Comparison of ENCODE assay signal across 3 cellular contexts in the genomic region with DNA sequence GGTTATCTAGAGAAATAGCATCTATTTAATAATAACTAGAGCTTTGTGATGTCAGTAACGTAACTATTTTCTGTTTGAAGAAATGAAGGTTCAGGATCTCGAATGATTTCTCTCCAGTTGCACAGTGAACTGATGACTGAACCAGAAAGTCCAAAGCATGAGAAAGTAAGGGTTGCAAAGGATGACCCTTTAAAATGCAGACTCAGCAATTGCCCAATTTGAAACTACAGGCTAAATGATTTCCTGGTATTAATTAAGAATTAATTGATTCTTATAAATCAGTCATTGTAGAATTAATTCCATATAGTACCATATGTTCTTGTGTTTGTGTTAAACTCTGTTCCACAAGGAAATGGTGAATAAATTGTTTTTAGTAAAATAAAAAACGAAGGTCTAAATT.
TF ChIP-seq lines count a peak whose summit lies in the region.

No MANE protein-coding gene starts in this region.

TF ChIP-seq in HepG2, 621 proteins besides CTCF, POLR2A, EP300 and RAD21:
- TF ChIP-seq MAFF (IDR thresholded peaks at IDR 0.05; ENCODE audit: low read depth, low read length): peak; percentile 96
- TF ChIP-seq MAFK (conservative IDR thresholded peaks at IDR 0.05 in 1 of 2, IDR thresholded peaks at IDR 0.05 in 1 of 2; ENCODE audit: low read length in 2 of 2): peak; percentile 94 to 98
- TF ChIP-seq MBNL3 (CRISPR knock-in tag; conservative IDR thresholded peaks at IDR 0.05): no peak

TF ChIP-seq in K562, 482 proteins besides CTCF, POLR2A, EP300 and RAD21:
- peak; percentile 81 for TF ChIP-seq MAFG (tag; conservative IDR thresholded peaks at IDR 0.05)
- peak; percentile 79 for TF ChIP-seq C11orf30 (IDR thresholded peaks at IDR 0.05; ENCODE audit: low read depth)
- TF ChIP-seq KLF10 (CRISPR knock-in tag; IDR thresholded peaks at IDR 0.05): no peak
- TF ChIP-seq BHLHE40 (IDR thresholded peaks at IDR 0.05; ENCODE audit: low read length): no peak
- peak; percentile 91 for TF ChIP-seq MAFK (IDR thresholded peaks at IDR 0.05; ENCODE audit: low read length)
- TF ChIP-seq MAFF (IDR thresholded peaks at IDR 0.05; ENCODE audit: low read length): peak; percentile 88
- no peak for TF ChIP-seq ZBTB7A (IDR thresholded peaks at IDR 0.05; ENCODE audit: borderline replicate concordance, control insufficient read depth, low read depth, low read length)
- peak; percentile 88 for TF ChIP-seq ZNF316 (IDR thresholded peaks at IDR 0.05)

TF ChIP-seq in H1, 55 proteins besides CTCF, POLR2A, EP300 and RAD21:
- TF ChIP-seq CTBP2 (IDR thresholded peaks at IDR 0.05; ENCODE audit: borderline replicate concordance, insufficient read depth, insufficient read length, low read length) (no peak), FOSL1 (IDR thresholded peaks at IDR 0.05; ENCODE audit: insufficient read depth, low read depth, low read length) (no peak), KDM1A (IDR thresholded peaks at IDR 0.05; ENCODE audit: borderline replicate concordance, low read length) (no peak), SP2 (IDR thresholded peaks at IDR 0.05; ENCODE audit: low read length) (no peak), POU5F1 (IDR thresholded peaks at IDR 0.05; ENCODE audit: low read depth, low read length) (no peak), TCF12 (IDR thresholded peaks at IDR 0.05; ENCODE audit: low read depth, low read length) (no peak), MAFK (IDR thresholded peaks at IDR 0.05; ENCODE audit: low read depth, low read length) (peak; percentile 57; the same call in 1 of the 2 replicates)
